ENCODE assay signal across 25 cellular contexts in the genomic region with DNA sequence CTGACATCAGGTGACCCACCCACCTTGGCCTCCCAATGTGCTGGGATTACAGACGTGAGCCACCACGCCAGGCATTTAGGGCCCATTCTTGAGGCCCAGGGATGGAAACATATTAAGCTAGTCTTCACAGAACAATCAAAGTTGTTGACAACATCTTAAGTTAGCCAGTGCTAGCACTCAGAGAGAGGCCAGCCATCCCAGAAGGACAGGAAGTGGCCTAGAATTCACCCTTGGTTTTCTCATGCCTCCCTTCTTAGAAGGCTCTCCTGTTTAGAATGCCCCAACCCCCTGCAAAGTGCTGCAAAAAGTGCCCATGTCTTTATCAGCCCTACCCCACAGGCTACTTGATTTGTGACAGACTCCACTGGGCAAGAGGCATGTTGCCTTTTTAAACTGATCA. TPM values are rescaled to one million over a fixed set of nuclear protein-coding genes. Genes with fewer than 3 reads are reported as not detected.
DNase-seq lines count a peak whose midpoint lies in the region; FAIRE-seq and TF ChIP-seq lines count a peak whose summit lies in the region.
"Had no signal": no experiment of that assay in that cellular context is flagged by ENCODE, and none has a peak within 500 bp of the region (broad histone marks: within the 10 kb centered on the region; RNA-seq: fewer than 3 reads in every experiment).

No MANE protein-coding gene starts in this region.

- no peaks in the 10 kb centered on the region for H3K36me3 ChIP-seq in KMS-11 (ENCODE audit: insufficient read depth)
- H3K36me3 ChIP-seq in astrocyte (ENCODE audit: insufficient read depth, low read length) = no peaks in the 10 kb centered on the region
- H3K36me3 ChIP-seq in endothelial cell of umbilical vein (ENCODE audit: control insufficient read depth in 2 of 2, extremely low read depth in 1 of 2, insufficient read depth in 2 of 2, low read length in 2 of 2) = no peaks in the 10 kb centered on the region
- H3K36me3 ChIP-seq in mesendoderm (ENCODE audit: control insufficient read depth, insufficient read depth, low read length) = no peaks in the 10 kb centered on the region
- H3K36me3 ChIP-seq in MG63 = no peaks in the 10 kb centered on the region
- H3K36me3 ChIP-seq: BLaER1, HAP-1, SJSA1 had no signal

- intact Hi-C loops in endothelial cell of umbilical vein (cut with micrococcal nuclease) = no loop called here

- H3K27ac ChIP-seq in KMS-11 = no peak overlapping the region
- no peak overlapping the region for H3K27ac ChIP-seq in astrocyte (ENCODE audit: low read depth, low read length)
- no peak overlapping the region for H3K27ac ChIP-seq in endothelial cell of umbilical vein (ENCODE audit: insufficient read depth, low read depth, low read length)
- no peak overlapping the region for H3K27ac ChIP-seq in mesendoderm (ENCODE audit: low read depth, low read length)
- H3K27ac ChIP-seq: BLaER1, SJSA1 had no signal

- no peak overlapping the region for H2BK120ac ChIP-seq in mesendoderm (ENCODE audit: low read depth, low read length)

- H3K27ac Mint-ChIP-seq in astrocyte (ENCODE audit: unreplicated experiment) = peak overlapping the region; percentile 41
- H3K27ac Mint-ChIP-seq: HFFc6 had no signal

- BruUV-seq in endothelial cell of umbilical vein (replicated peaks; lab: Mats Ljungman, UMichigan) = no TSS peak

- H3K9me3 ChIP-seq in astrocyte (ENCODE audit: insufficient read depth, low read depth, low read length) (no peaks in the 10 kb centered on the region), endothelial cell of umbilical vein (replicated peaks; ENCODE audit: control insufficient read depth, insufficient read depth, low read length) (no peaks in the 10 kb centered on the region), MG63 (no peaks in the 10 kb centered on the region)
- H3K9me3 ChIP-seq: BLaER1, HAP-1, SJSA1 had no signal

- peak overlapping the region; percentile 49 for H3K56ac ChIP-seq in mesendoderm (ENCODE audit: low read length)

- dilution Hi-C loops in endothelial cell of umbilical vein (cut with MboI; ENCODE audit: extremely low pct_ligation_motif_present, low sequenced_read_pairs) = no loop called here

- no peaks in the 10 kb centered on the region for H4K20me1 ChIP-seq in KMS-11 (ENCODE audit: insufficient read depth)
- no peaks in the 10 kb centered on the region for H4K20me1 ChIP-seq in astrocyte (ENCODE audit: insufficient read depth, low read length)
- no peaks in the 10 kb centered on the region for H4K20me1 ChIP-seq in endothelial cell of umbilical vein (replicated peaks; ENCODE audit: control insufficient read depth, extremely low read depth, insufficient read depth, low read length)
- H4K20me1 ChIP-seq: BLaER1 had no signal

- DNase-seq in astrocyte (ENCODE audit: low read depth) (no peak), endothelial cell of umbilical vein (ENCODE audit: low read depth, low spot score) (peak; percentile 42), mesendoderm (no peak), cerebellar cortex (ENCODE audit: low spot score) (no peak), MG63 (no peak), NCI-H446 (lab: John Stamatoyannopoulos, UW) (no peak), NCI-H82 (lab: John Stamatoyannopoulos, UW) (no peak)
- DNase-seq: CD4-positive, CD25-positive, alpha-beta regulatory T cell; HFFc6; KBM-7; NCI-H1048; NCI-H1417; NCI-H1694; NCI-H2029 treated with DMSO at 0.1 percent for 48 hours; NCI-H526 treated with DMSO at 0.1 percent for 48 hours; Right ventricle myocardium superior; RPMI8226 had no signal

- H3K4me1 ChIP-seq in KMS-11 (ENCODE audit: low read depth, poor library complexity, severe bottlenecking) (peaks cover 57% of the 10 kb centered on the region), astrocyte (ENCODE audit: insufficient read depth, low read length) (peaks cover 16% of the 10 kb centered on the region), endothelial cell of umbilical vein (ENCODE audit: control insufficient read depth, extremely low read depth, insufficient read depth, low read length) (peaks cover 35% of the 10 kb centered on the region), mesendoderm (ENCODE audit: control insufficient read depth, low read depth, low read length) (no peaks in the 10 kb centered on the region)
- H3K4me1 ChIP-seq: HAP-1 had no signal

- TF ChIP-seq POLR2A in endothelial cell of umbilical vein (IDR thresholded peaks at IDR 0.05; ENCODE audit: low read depth, low read length) = no peak

- H3K27me3 Mint-ChIP-seq in astrocyte (ENCODE audit: low read depth, unreplicated experiment) = no peaks in the 10 kb centered on the region

- no peak overlapping the region for H2BK15ac ChIP-seq in mesendoderm (replicated peaks; ENCODE audit: low read depth)

- no CpG with 5 or more reads among the region's 2 CpGs for WGBS in mesendoderm (ENCODE audit: extremely low coverage, insufficient coverage, low lambda C conversion rate)

- H3K4me1 Mint-ChIP-seq in astrocyte (ENCODE audit: low read depth, unreplicated experiment) = peaks cover 23% of the 10 kb centered on the region
- H3K4me1 Mint-ChIP-seq: CD4-positive, CD25-positive, alpha-beta regulatory T cell had no signal

- CTCF ChIA-PET in endothelial cell of umbilical vein (lab: Charles Lee) = interaction anchor here (0.6 to 9.9 kb wide), 10 partner anchors 12 to 197 kb away, joined by 3 to 293 read pairs (median 9); a partner anchor contains a TSS

- H3K79me2 ChIP-seq in KMS-11 (ENCODE audit: insufficient read depth, low read depth) (no peaks in the 10 kb centered on the region), astrocyte (ENCODE audit: insufficient read depth, low read length) (no peaks in the 10 kb centered on the region), endothelial cell of umbilical vein (ENCODE audit: control insufficient read depth, insufficient read depth, low read length) (no peaks in the 10 kb centered on the region), mesendoderm (ENCODE audit: control insufficient read depth, insufficient read depth, low read length) (no peaks in the 10 kb centered on the region)

- H2AK5ac ChIP-seq in mesendoderm (ENCODE audit: low read length) = no peak overlapping the region

- H3K79me1 ChIP-seq in mesendoderm (ENCODE audit: low read length) = no peaks in the 10 kb centered on the region

- H2AFZ ChIP-seq in KMS-11 (ENCODE audit: low read depth) (peak overlapping the region; percentile 31), astrocyte (ENCODE audit: low read depth, low read length) (no peak overlapping the region), endothelial cell of umbilical vein (ENCODE audit: low read depth, low read length) (peak overlapping the region; percentile 42)

- H3K4me2 ChIP-seq in KMS-11 (no peak overlapping the region), astrocyte (ENCODE audit: low read length) (no peak overlapping the region), endothelial cell of umbilical vein (ENCODE audit: insufficient read depth, low read length) (no peak overlapping the region), mesendoderm (ENCODE audit: low read length) (no peak overlapping the region)

- H3K23ac ChIP-seq in mesendoderm (ENCODE audit: low read length) = no peak overlapping the region

- TF ChIP-seq CTCF in KMS-11 (conservative IDR thresholded peaks at IDR 0.05; ENCODE audit: low read depth, low read length) = no peak
- TF ChIP-seq CTCF in astrocyte (IDR thresholded peaks at IDR 0.05; ENCODE audit: insufficient read depth, low read depth, low read length) = no peak
- TF ChIP-seq CTCF in endothelial cell of umbilical vein (IDR thresholded peaks at IDR 0.05; ENCODE audit: extremely low read depth in 1 of 2, insufficient read depth in 1 of 2, low read depth in 1 of 2, low read length in 2 of 2) = no peak

- no peaks in the 10 kb centered on the region for H3K36me3 Mint-ChIP-seq in astrocyte (ENCODE audit: low read depth, unreplicated experiment)
- H3K36me3 Mint-ChIP-seq: CD4-positive, CD25-positive, alpha-beta regulatory T cell had no signal

- POLR2A ChIA-PET in endothelial cell of umbilical vein (lab: Charles Lee) = interaction anchor here (0.6 kb wide), 1 partner anchor 44 kb away, joined by 3 read pairs; no protein-coding TSS in a partner anchor

- no peak overlapping the region for H2BK5ac ChIP-seq in mesendoderm (ENCODE audit: low read length)

- no peak overlapping the region for H4K8ac ChIP-seq in mesendoderm (ENCODE audit: low read depth, low read length)

- no peaks in the 10 kb centered on the region for H3K9me3 Mint-ChIP-seq in astrocyte (ENCODE audit: unreplicated experiment)
- H3K9me3 Mint-ChIP-seq: CD4-positive, CD25-positive, alpha-beta regulatory T cell; HFFc6 had no signal

- no peak overlapping the region for H3K18ac ChIP-seq in mesendoderm (ENCODE audit: low read length)

- no peaks in the 10 kb centered on the region for H3K9me1 ChIP-seq in endothelial cell of umbilical vein (replicated peaks; ENCODE audit: control insufficient read depth, extremely low read depth, insufficient read depth, low read length)

- H3K27me3 ChIP-seq in KMS-11 (ENCODE audit: insufficient read depth, low read depth) = no peaks in the 10 kb centered on the region
- no peaks in the 10 kb centered on the region for H3K27me3 ChIP-seq in astrocyte (ENCODE audit: insufficient read depth, low read length)
- no peaks in the 10 kb centered on the region for H3K27me3 ChIP-seq in endothelial cell of umbilical vein (ENCODE audit: control insufficient read depth in 2 of 2, insufficient read depth in 2 of 2, low read length in 2 of 2)
- H3K27me3 ChIP-seq in mesendoderm (ENCODE audit: insufficient read depth, low read length, poor library complexity) = no peaks in the 10 kb centered on the region
- H3K27me3 ChIP-seq in MG63 = no peaks in the 10 kb centered on the region
- H3K27me3 ChIP-seq: BLaER1, SJSA1 had no signal

- no peak overlapping the region for H3K4me3 Mint-ChIP-seq in astrocyte (ENCODE audit: unreplicated experiment)
- H3K4me3 Mint-ChIP-seq: CD4-positive, CD25-positive, alpha-beta regulatory T cell; HFFc6 had no signal

- H3K4me3 ChIP-seq in KMS-11 (IDR thresholded peaks at IDR 0.05; ENCODE audit: insufficient read depth, low read depth, low read length) (no peak overlapping the region), astrocyte (ENCODE audit: insufficient read depth, low read depth, low read length) (no peak overlapping the region), endothelial cell of umbilical vein (replicated peaks in 1 of 3; ENCODE audit: insufficient read depth in 1 of 3, low read depth in 1 of 3, low read length in 3 of 3) (no peak overlapping the region), mesendoderm (ENCODE audit: low read length) (no peak overlapping the region), MG63 (no peak overlapping the region)
- H3K4me3 ChIP-seq: BLaER1, HAP-1, SJSA1 had no signal

- H3K9ac ChIP-seq in KMS-11 = no peak overlapping the region
- H3K9ac ChIP-seq in astrocyte (ENCODE audit: low read length) = no peak overlapping the region
- H3K9ac ChIP-seq in endothelial cell of umbilical vein (replicated peaks; ENCODE audit: extremely low read depth, insufficient read depth, low read length) = no peak overlapping the region
- no peak overlapping the region for H3K9ac ChIP-seq in mesendoderm (ENCODE audit: low read length)
- H3K9ac ChIP-seq: BLaER1 had no signal

- H4K5ac ChIP-seq in mesendoderm (ENCODE audit: low read length) = no peak overlapping the region

- FAIRE-seq in astrocyte (lab: Jason Lieb, UNC) = no peak
- no peak for FAIRE-seq in endothelial cell of umbilical vein (lab: Jason Lieb, UNC)
- FAIRE-seq: D721Med, GM19239 had no signal

- H3K4ac ChIP-seq in mesendoderm (ENCODE audit: low read depth, low read length) = no peak overlapping the region

RNA-seq across cellular contexts. Expression of a gene that starts 12.1 kb away (rescaled TPM):
- total RNA-seq in astrocyte (not detected in 2 replicates), endothelial cell of umbilical vein (not detected in 2 replicates)
- polyA plus RNA-seq in endothelial cell of umbilical vein = not detected in 2 replicates
- not detected in 2 replicates for polyA plus RNA-seq in endothelial cell of umbilical vein (2011; cell fraction: cytosol; rRNA removed)
- not detected in 2 replicates for polyA plus RNA-seq in endothelial cell of umbilical vein (2011; cell fraction: nucleus; rRNA removed)
- polyA plus RNA-seq in endothelial cell of umbilical vein (2012) = not detected in 2 replicates
- polyA minus RNA-seq in endothelial cell of umbilical vein = 0.10 TPM in 1 of 2 replicates, not detected in the other
- not detected for polyA minus RNA-seq in endothelial cell of umbilical vein (2011; cell fraction: cytosol; rRNA and poly(A)+ RNA removed)
- not detected in 2 replicates for polyA minus RNA-seq in endothelial cell of umbilical vein (2011; cell fraction: nucleus; rRNA and poly(A)+ RNA removed)
- polyA plus RNA-seq in mesendoderm (2013, experiment 1 of 2) = not detected
- not detected for polyA plus RNA-seq in mesendoderm (2013, experiment 2 of 2)
- total RNA-seq in MG63 (2014; rRNA removed; shearing (Covaris generic); ENCODE audit: low replicate concordance) = not detected in 2 replicates
- total RNA-seq: A172; CD4-positive, CD25-positive, alpha-beta regulatory T cell; HFFc6; NCI-H460; Right ventricle myocardium superior; SJSA1 had no signal
- polyA plus RNA-seq: CD4-positive, CD25-positive, alpha-beta regulatory T cell had no signal

RNA-seq across cellular contexts. Expression of a gene that starts 58.1 kb away (rescaled TPM):
- total RNA-seq in astrocyte (46.9 and 52.4 TPM in 2 replicates), endothelial cell of umbilical vein (22.4 and 34.8 TPM in 2 replicates)
- 45.5 and 50.7 TPM in 2 replicates for polyA plus RNA-seq in endothelial cell of umbilical vein
- polyA plus RNA-seq in endothelial cell of umbilical vein (2011; cell fraction: cytosol; rRNA removed) = 38.4 and 40.3 TPM in 2 replicates
- 29.8 and 32.5 TPM in 2 replicates for polyA plus RNA-seq in endothelial cell of umbilical vein (2011; cell fraction: nucleus; rRNA removed)
- polyA plus RNA-seq in endothelial cell of umbilical vein (2012) = 19.0 and 22.3 TPM in 2 replicates
- 37.4 and 42.0 TPM in 2 replicates for polyA minus RNA-seq in endothelial cell of umbilical vein
- polyA minus RNA-seq in endothelial cell of umbilical vein (2011; cell fraction: cytosol; rRNA and poly(A)+ RNA removed) = 13.6 TPM
- 22.1 and 23.2 TPM in 2 replicates for polyA minus RNA-seq in endothelial cell of umbilical vein (2011; cell fraction: nucleus; rRNA and poly(A)+ RNA removed)
- 35.9 TPM for polyA plus RNA-seq in mesendoderm (2013, experiment 1 of 2)
- polyA plus RNA-seq in mesendoderm (2013, experiment 2 of 2) = 31.8 TPM
- total RNA-seq in MG63 (2014; rRNA removed; shearing (Covaris generic); ENCODE audit: low replicate concordance) = 0.89 and 15.5 TPM in 2 replicates
